In the genomic region with DNA sequence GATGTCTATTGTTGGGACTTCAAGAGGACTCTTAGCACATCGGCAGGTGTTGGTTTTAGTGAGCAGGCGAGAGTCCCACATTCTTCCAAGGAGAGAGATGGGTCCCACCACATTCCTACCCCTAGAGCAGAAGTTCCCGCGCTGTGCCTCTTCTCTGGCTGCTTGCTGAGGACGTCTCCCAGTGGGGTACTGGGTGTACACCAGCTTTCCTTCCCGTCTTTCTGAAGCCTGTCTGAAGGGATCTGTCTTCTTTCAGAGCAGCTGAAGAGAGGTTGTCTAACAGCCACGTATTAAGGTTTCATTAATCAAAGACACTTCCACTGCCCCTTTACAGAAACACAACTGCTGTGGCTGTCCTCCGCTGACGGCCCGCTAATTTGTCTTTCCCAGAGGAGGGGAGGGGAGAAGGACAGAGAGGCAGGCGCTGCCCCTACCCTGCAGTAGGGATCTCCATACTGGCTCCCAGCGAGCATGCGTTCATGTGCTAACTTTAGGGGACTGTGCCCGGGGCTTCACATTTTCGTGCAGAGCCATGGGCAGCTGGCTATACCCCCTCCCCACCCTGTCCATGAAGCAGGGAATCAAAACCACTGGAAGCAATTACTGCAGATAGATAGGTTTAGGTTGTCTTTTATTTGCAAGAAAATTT, we compare ENCODE assay signal across 20 cellular contexts. TPM values are rescaled to one million over a fixed set of nuclear protein-coding genes. Genes with fewer than 3 reads are reported as not detected.
DNase-seq lines count a peak whose midpoint lies in the region; ATAC-seq and TF ChIP-seq lines count a peak whose summit lies in the region.
"Had no signal": no experiment of that assay in that cellular context is flagged by ENCODE, and none has a peak within 500 bp of the region (broad histone marks: within the 10 kb centered on the region; RNA-seq: fewer than 3 reads in every experiment).

No MANE protein-coding gene starts in this region.

- TF ChIP-seq CTCF in right atrium auricular region (IDR thresholded peaks at IDR 0.05) (no peak), endodermal cell (conservative IDR thresholded peaks at IDR 0.05) (peak; percentile 71), type B pancreatic cell (conservative IDR thresholded peaks at IDR 0.05) (peak; percentile 50)

- DNase-seq in Right ventricle myocardium inferior (ENCODE audit: missing footprints) (no peak), right atrium auricular region (ENCODE audit: low spot score) (no peak), endodermal cell (peak; percentile 87), type B pancreatic cell (ENCODE audit: extremely low spot score, unreplicated experiment) (no peak), AML-193 (lab: John Stamatoyannopoulos, UW) (no peak)
- no peak for DNase-seq in effector CD4-positive, alpha-beta T cell
- DNase-seq: activated CD4-positive, CD25-positive, alpha-beta regulatory T cell; activated CD8-positive, alpha-beta T cell treated with anti-CD3 and anti-CD28 coated beads, Interleukin-2, amount 10 ng/mL, durations not matched to agents 7 days and 5 days; activated T-cell treated with anti-CD3 and anti-CD28 coated beads, Interleukin-2, amount 50 U/mL, for 72 hours; body of pancreas; dermis blood vessel endothelial cell; NCI-H1105 treated with DMSO at 0.1 percent for 48 hours; NCI-H2171; nucleus accumbens; SJCRH30; substantia nigra had no signal

- H3K27me3 ChIP-seq in right atrium auricular region (no peaks in the 10 kb centered on the region), endodermal cell (ENCODE audit: control insufficient read depth, insufficient read depth, low read length, poor library complexity, severe bottlenecking) (peaks cover 4% of the 10 kb centered on the region)
- H3K27me3 ChIP-seq: body of pancreas, SJCRH30 had no signal

- H3K9me3 Mint-ChIP-seq in endodermal cell: peaks cover 10% of the 10 kb centered on the region
- peaks cover 4% of the 10 kb centered on the region for H3K9me3 Mint-ChIP-seq in type B pancreatic cell
- H3K9me3 Mint-ChIP-seq: activated naive CD4-positive, alpha-beta T cell treated with anti-CD3 and anti-CD28 coated beads, Interleukin-2, amount 50 U/mL, for 72 hours; activated T-cell treated with anti-CD3 and anti-CD28 coated beads, Interleukin-2, amount 50 U/mL, for 72 hours had no signal

- H3K4me1 ChIP-seq in right atrium auricular region: peaks cover 0 to 97% of the 10 kb centered on the region in 2 donors
- no peaks in the 10 kb centered on the region for H3K4me1 ChIP-seq in endodermal cell (ENCODE audit: control insufficient read depth, insufficient read depth, low read length)
- peaks cover 10% of the 10 kb centered on the region for H3K4me1 ChIP-seq in mesodermal cell (ENCODE audit: control insufficient read depth, insufficient read depth, low read length, poor library complexity, severe bottlenecking)
- H3K4me1 ChIP-seq: SJCRH30 had no signal

- H3K36me3 ChIP-seq in right atrium auricular region: peaks cover 12% of the 10 kb centered on the region
- no peaks in the 10 kb centered on the region for H3K36me3 ChIP-seq in endodermal cell (ENCODE audit: control insufficient read depth, insufficient read depth, low read length)
- no peaks in the 10 kb centered on the region for H3K36me3 ChIP-seq in mesodermal cell (ENCODE audit: control insufficient read depth, insufficient read depth, low read length)
- H3K36me3 ChIP-seq: BLaER1 treated with 17β-estradiol and CSF1 and Interleukin-3, amounts not matched to agents 10 nM and 100 nM; SJCRH30 had no signal

- H3K4me3 Mint-ChIP-seq in endodermal cell (no peak overlapping the region), type B pancreatic cell (peak overlapping the region; percentile 51)
- H3K4me3 Mint-ChIP-seq: activated CD8-positive, alpha-beta T cell treated with anti-CD3 and anti-CD28 coated beads, Interleukin-2, amount 10 ng/mL, durations not matched to agents 7 days and 5 days; activated T-cell treated with anti-CD3 and anti-CD28 coated beads, Interleukin-2, amount 50 U/mL, for 72 hours had no signal

- H3K36me3 Mint-ChIP-seq in endodermal cell (ENCODE audit: low read depth) (no peaks in the 10 kb centered on the region), type B pancreatic cell (no peaks in the 10 kb centered on the region)
- H3K36me3 Mint-ChIP-seq: activated naive CD4-positive, alpha-beta T cell treated with anti-CD3 and anti-CD28 coated beads, Interleukin-2, amount 50 U/mL, for 72 hours had no signal

- peak overlapping the region; percentile 76 for H3K27ac Mint-ChIP-seq in endodermal cell
- H3K27ac Mint-ChIP-seq in type B pancreatic cell: peak overlapping the region; percentile 12
- H3K27ac Mint-ChIP-seq: activated CD8-positive, alpha-beta T cell treated with anti-CD3 and anti-CD28 coated beads, Interleukin-2, amount 10 ng/mL, durations not matched to agents 7 days and 5 days; activated naive CD4-positive, alpha-beta T cell treated with anti-CD3 and anti-CD28 coated beads, Interleukin-2, amount 50 U/mL, for 72 hours; activated T-cell treated with anti-CD3 and anti-CD28 coated beads, Interleukin-2, amount 50 U/mL, for 72 hours had no signal

- intact Hi-C loops in Right ventricle myocardium inferior (cut with DNase I): no loop called here

- H3K4me3 ChIP-seq in right atrium auricular region: no peak overlapping the region
- no peak overlapping the region for H3K4me3 ChIP-seq in endodermal cell (ENCODE audit: low read length)
- no peak overlapping the region for H3K4me3 ChIP-seq in mesodermal cell (ENCODE audit: extremely low read depth, insufficient read depth, low read length, poor library complexity, severe bottlenecking)
- H3K4me3 ChIP-seq: BLaER1 treated with 17β-estradiol and CSF1 and Interleukin-3, amounts not matched to agents 10 nM and 100 nM; body of pancreas; SJCRH30 had no signal

- H3K9me3 ChIP-seq in right atrium auricular region: no peaks in the 10 kb centered on the region
- no peaks in the 10 kb centered on the region for H3K9me3 ChIP-seq in endodermal cell (ENCODE audit: control insufficient read depth, low read length)
- H3K9me3 ChIP-seq in mesodermal cell (ENCODE audit: control insufficient read depth, low read length): no peaks in the 10 kb centered on the region
- H3K9me3 ChIP-seq: BLaER1 treated with 17β-estradiol and CSF1 and Interleukin-3, amounts not matched to agents 10 nM and 100 nM; body of pancreas; SJCRH30 had no signal

- H3K4me1 Mint-ChIP-seq in endodermal cell: peaks cover 48% of the 10 kb centered on the region
- H3K4me1 Mint-ChIP-seq in type B pancreatic cell (ENCODE audit: unreplicated experiment): peaks cover 50% of the 10 kb centered on the region

- H3K9ac ChIP-seq in endodermal cell (ENCODE audit: extremely low read depth, low read length, poor library complexity, severe bottlenecking): no peak overlapping the region
- H3K9ac ChIP-seq: BLaER1 treated with 17β-estradiol and CSF1 and Interleukin-3, amounts not matched to agents 10 nM and 100 nM had no signal

- H3K27me3 Mint-ChIP-seq in endodermal cell (ENCODE audit: insufficient read depth): peaks cover 42% of the 10 kb centered on the region
- peaks cover 84% of the 10 kb centered on the region for H3K27me3 Mint-ChIP-seq in type B pancreatic cell

- WGBS in endodermal cell (ENCODE audit: insufficient coverage in 1 of 2, insufficient read length in 1 of 2), 2 experiments: 50 to 66% methylated on average over 2 to 15 of the region's 15 CpGs
- WGBS in mesodermal cell (ENCODE audit: insufficient coverage in 2 of 2), 2 experiments: 72 to 79% methylated on average over 8 to 9 of the region's 15 CpGs

- ATAC-seq in Right ventricle myocardium inferior (peak; percentile 21), GM21723 (IDR thresholded peaks at IDR 0.05; ENCODE audit: unreplicated experiment) (no peak)
- ATAC-seq: activated CD8-positive, alpha-beta T cell treated with anti-CD3 and anti-CD28 coated beads, Interleukin-2, amount 10 ng/mL, durations not matched to agents 7 days and 5 days; activated naive CD4-positive, alpha-beta T cell treated with anti-CD3 and anti-CD28 coated beads, Interleukin-2, amount 50 U/mL, for 72 hours; activated T-cell treated with anti-CD3 and anti-CD28 coated beads, Interleukin-2, amount 50 U/mL, for 72 hours; body of pancreas had no signal

- peak overlapping the region in 1 of 2 donors; percentile 61 for H3K27ac ChIP-seq in right atrium auricular region
- H3K27ac ChIP-seq in endodermal cell (ENCODE audit: low read depth, low read length): peak overlapping the region; percentile 67
- H3K27ac ChIP-seq in mesodermal cell (ENCODE audit: low read depth, low read length, severe bottlenecking): peak overlapping the region; percentile 3
- H3K27ac ChIP-seq: BLaER1 treated with 17β-estradiol and CSF1 and Interleukin-3, amounts not matched to agents 10 nM and 100 nM; body of pancreas; SJCRH30 had no signal

RNA-seq across cellular contexts. Expression of a gene that starts 56.0 kb away (rescaled TPM):
- total RNA-seq in Right ventricle myocardium inferior (78.1 TPM), right atrium auricular region (100 to 1,000 TPM in 1 of 2 donors, 10 to 100 TPM in 1; 65.5 to 101 TPM), endodermal cell (1 to 10 TPM; 4.1 to 5.8 TPM), type B pancreatic cell (ENCODE audit: low replicate concordance) (2.6 and 11.9 TPM in 2 replicates)
- 16.5 TPM for polyA plus RNA-seq in endodermal cell (2013, experiment 1 of 2)
- polyA plus RNA-seq in endodermal cell (2013, experiment 2 of 2): 16.8 TPM
- 2.5 TPM for polyA plus RNA-seq in mesodermal cell (2013, experiment 1 of 2)
- polyA plus RNA-seq in mesodermal cell (2013, experiment 2 of 2): 2.2 TPM
- total RNA-seq: SJCRH30 had no signal

Comparison
In these comparisons a context has a peak if more than half of its experiments do, and no peak if none do; other contexts are left out.
1. CTCF ChIP-seq: peak in endodermal cell (single experiment) and type B pancreatic cell (single experiment); none in right atrium auricular region (0 of 2).